Comparison of ENCODE assay signal across 11 cellular contexts in the genomic region with DNA sequence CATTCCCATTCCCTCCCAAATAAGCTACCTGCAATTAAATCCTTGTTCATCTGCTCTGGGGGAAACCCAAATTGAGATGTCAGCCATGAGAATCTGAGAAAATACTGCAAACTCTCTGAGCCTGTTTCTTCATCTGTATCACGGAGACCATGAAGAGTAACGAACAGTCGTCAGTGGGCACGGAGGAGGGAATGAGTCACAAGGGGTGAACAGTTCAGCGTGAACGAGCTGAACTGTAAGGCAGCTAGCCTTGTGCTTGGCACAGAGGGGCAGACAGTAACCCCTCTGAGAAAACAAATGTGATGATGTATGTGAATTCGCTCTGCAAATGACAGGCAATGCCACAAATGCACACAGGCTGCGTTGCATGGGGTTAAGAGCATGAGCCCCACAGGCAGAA.
DNase-seq lines count a peak whose midpoint lies in the region; ATAC-seq and TF ChIP-seq lines count a peak whose summit lies in the region.
"Had no signal": no experiment of that assay in that cellular context is flagged by ENCODE, and none has a peak within 500 bp of the region (broad histone marks: within the 10 kb centered on the region; RNA-seq: fewer than 3 reads in every experiment).

No MANE protein-coding gene starts in this region.

- no peaks in the 10 kb centered on the region for H3K27me3 Mint-ChIP-seq in activated naive CD4-positive, alpha-beta T cell treated with anti-CD3 and anti-CD28 coated beads for 36 hours (ENCODE audit: low read depth)
- no peaks in the 10 kb centered on the region for H3K27me3 Mint-ChIP-seq in MCF 10A (ENCODE audit: insufficient read depth, unreplicated experiment)

- 49 to 67% (median 59%) methylated on average over 8 of the region's 8 CpGs for WGBS in psoas muscle, 3 donors

- TF ChIP-seq CTCF in psoas muscle (IDR thresholded peaks at IDR 0.05) = no peak
- no peak for TF ChIP-seq CTCF in MCF 10A (IDR thresholded peaks at IDR 0.05; ENCODE audit: unreplicated experiment)

- H3K27ac ChIP-seq in psoas muscle = no peak overlapping the region
- H3K27ac ChIP-seq in subcutaneous abdominal adipose tissue (ENCODE audit: low read depth, low read length) = peak overlapping the region; percentile 71
- H3K27ac ChIP-seq: C4-2B had no signal

- DNase-seq in activated naive CD4-positive, alpha-beta T cell treated with anti-CD3 and anti-CD28 coated beads for 36 hours = peak; percentile 38
- DNase-seq in activated naive CD4-positive, alpha-beta T cell (lab: John Stamatoyannopoulos, UW) = no peak
- DNase-seq in adipocyte (ENCODE audit: low read depth) = no peak
- DNase-seq in psoas muscle = no peak
- no peak for DNase-seq in NCI-H2029 treated with DMSO at 0.1 percent for 48 hours (lab: John Stamatoyannopoulos, UW)
- no peak for DNase-seq in MCF 10A (ENCODE audit: unreplicated experiment)
- no peak for DNase-seq in 8988T
- DNase-seq: NCI-H1436, PC-3 had no signal

- BruUV-seq in MCF 10A (replicated peaks; lab: Mats Ljungman, UMichigan) = no TSS peak

- no peak overlapping the region for H3K4me3 Mint-ChIP-seq in activated naive CD4-positive, alpha-beta T cell treated with anti-CD3 and anti-CD28 coated beads for 36 hours
- H3K4me3 Mint-ChIP-seq in MCF 10A (ENCODE audit: unreplicated experiment) = no peak overlapping the region

- peaks cover 31% of the 10 kb centered on the region for H3K4me1 Mint-ChIP-seq in activated naive CD4-positive, alpha-beta T cell treated with anti-CD3 and anti-CD28 coated beads for 36 hours (ENCODE audit: low read depth)
- no peaks in the 10 kb centered on the region for H3K4me1 Mint-ChIP-seq in MCF 10A (ENCODE audit: insufficient read depth, unreplicated experiment)

- H3K4me1 ChIP-seq in adipocyte (ENCODE audit: control insufficient read depth, insufficient read depth, low read length) (peaks cover 34% of the 10 kb centered on the region), psoas muscle (no peaks in the 10 kb centered on the region), subcutaneous abdominal adipose tissue (ENCODE audit: control insufficient read depth in 5 of 5, insufficient read depth in 5 of 5, low read length in 5 of 5) (peaks cover 11 to 66% (median 52%) of the 10 kb centered on the region in 5 donors)

- H3K36me3 Mint-ChIP-seq in activated naive CD4-positive, alpha-beta T cell treated with anti-CD3 and anti-CD28 coated beads for 36 hours (ENCODE audit: low read depth) = no peaks in the 10 kb centered on the region
- peaks cover 4% of the 10 kb centered on the region for H3K36me3 Mint-ChIP-seq in MCF 10A (ENCODE audit: insufficient read depth, unreplicated experiment)

- H3K36me3 ChIP-seq in adipocyte (ENCODE audit: control insufficient read depth, insufficient read depth, low read length, severe bottlenecking) = no peaks in the 10 kb centered on the region
- no peaks in the 10 kb centered on the region for H3K36me3 ChIP-seq in psoas muscle (ENCODE audit: insufficient read depth in 1 of 2, low read depth in 1 of 2)
- H3K36me3 ChIP-seq in subcutaneous abdominal adipose tissue (ENCODE audit: control insufficient read depth in 5 of 5, insufficient read depth in 5 of 5, low read length in 5 of 5) = no peaks in the 10 kb centered on the region

- CTCF ChIA-PET in activated naive CD4-positive, alpha-beta T cell treated with anti-CD3 and anti-CD28 coated beads for 36 hours (lab: Charles Lee) = no interaction called here
- CTCF ChIA-PET in MCF 10A (lab: Yijun Ruan, JAX) = interaction anchor here (0.6 kb wide), 1 partner anchor 14 kb away, joined by 3 read pairs; no protein-coding TSS in a partner anchor

- POLR2A ChIA-PET in MCF 10A (lab: Yijun Ruan, JAX) = no interaction called here

- H3K27ac Mint-ChIP-seq in activated naive CD4-positive, alpha-beta T cell treated with anti-CD3 and anti-CD28 coated beads for 36 hours = no peak overlapping the region
- H3K27ac Mint-ChIP-seq in MCF 10A (ENCODE audit: low read depth, unreplicated experiment) = no peak overlapping the region

- intact Hi-C loops in activated naive CD4-positive, alpha-beta T cell treated with anti-CD3 and anti-CD28 coated beads for 36 hours (cut with micrococcal nuclease) = no loop called here
- intact Hi-C loops in psoas muscle (cut with DNase I) (no loop called here), MCF 10A (cut with micrococcal nuclease) (no loop called here)

- H3K4me3 ChIP-seq in adipocyte (ENCODE audit: low read length) (no peak overlapping the region), psoas muscle (no peak overlapping the region), subcutaneous abdominal adipose tissue (ENCODE audit: low read depth in 1 of 5, low read length in 5 of 5) (peak overlapping the region in 3 of 5 donors; percentile 26 to 50 (median 34))

- H3K9me3 Mint-ChIP-seq in activated naive CD4-positive, alpha-beta T cell treated with anti-CD3 and anti-CD28 coated beads for 36 hours = no peaks in the 10 kb centered on the region
- H3K9me3 Mint-ChIP-seq in MCF 10A (ENCODE audit: unreplicated experiment) = peaks cover 6% of the 10 kb centered on the region

- ATAC-seq in psoas muscle = peak in 3 of 4 donors; percentile 60 to 77 (median 72)
- ATAC-seq: PC-3 had no signal

- peak overlapping the region; percentile 34 for H3K9ac ChIP-seq in adipocyte (ENCODE audit: low read length)
- H3K9ac ChIP-seq in subcutaneous abdominal adipose tissue (ENCODE audit: low read length in 5 of 5) = no peak overlapping the region

- H3K27me3 ChIP-seq in adipocyte (replicated peaks; ENCODE audit: control insufficient read depth, insufficient read depth, low read length) (peaks cover 4% of the 10 kb centered on the region), psoas muscle (ENCODE audit: insufficient read depth in 3 of 3, low read length in 2 of 3) (no peaks in the 10 kb centered on the region), subcutaneous abdominal adipose tissue (ENCODE audit: control insufficient read depth in 5 of 5, insufficient read depth in 4 of 5, low read length in 5 of 5) (no peaks in the 10 kb centered on the region)

- H3K9me3 ChIP-seq in adipocyte (ENCODE audit: control insufficient read depth, low read length) = no peaks in the 10 kb centered on the region
- no peaks in the 10 kb centered on the region for H3K9me3 ChIP-seq in psoas muscle
- H3K9me3 ChIP-seq in subcutaneous abdominal adipose tissue (ENCODE audit: control insufficient read depth in 5 of 5, low read length in 5 of 5) = no peaks in the 10 kb centered on the region

Comparison
In these comparisons a context has a peak if more than half of its experiments do, and no peak if none do; other contexts are left out.
1. H3K4me3 ChIP-seq: peak in subcutaneous abdominal adipose tissue (3 of 5); none in adipocyte (single experiment) and psoas muscle (single experiment).